1 cellular context compared by ENCODE assay signal in genomic region chr10:7819126-7819470, GRCh38.
TF ChIP-seq lines count a peak whose summit lies in the region.

No MANE protein-coding gene starts in this region.

TF ChIP-seq in HCT116, 20 proteins besides CTCF, POLR2A, EP300 and RAD21:
- TF ChIP-seq YY1 (IDR thresholded peaks at IDR 0.05; ENCODE audit: extremely low read depth, insufficient replicate concordance, low read depth, low read length), result peak; percentile 3
- no peak for TF ChIP-seq POLR2AphosphoS5 (IDR thresholded peaks at IDR 0.05; ENCODE audit: low read depth, low read length)
- no peak for TF ChIP-seq SIN3A (IDR thresholded peaks at IDR 0.05; ENCODE audit: low read depth)
